10 cellular contexts compared by ENCODE assay signal in the genomic region with DNA sequence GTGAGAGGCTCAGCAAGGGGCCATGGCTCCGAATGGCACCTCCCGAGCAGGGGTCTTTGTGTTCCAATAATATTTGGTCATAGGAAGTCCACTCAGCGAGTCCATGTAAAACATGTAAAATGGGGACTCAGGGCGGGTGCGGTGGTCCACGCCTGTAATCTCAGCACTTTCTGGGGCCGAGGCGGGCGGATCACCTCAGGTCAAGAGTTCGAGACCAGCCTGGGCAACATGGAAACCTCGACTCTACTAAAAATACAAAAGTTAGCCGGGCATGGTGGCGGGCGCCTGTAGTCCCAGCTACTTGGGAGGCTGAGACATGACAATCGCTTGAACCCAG. TPM values are rescaled to one million over a fixed set of nuclear protein-coding genes. Genes with fewer than 3 reads are reported as not detected.
DNase-seq lines count a peak whose midpoint lies in the region; ATAC-seq, FAIRE-seq and TF ChIP-seq lines count a peak whose summit lies in the region.
"Had no signal": no experiment of that assay in that cellular context is flagged by ENCODE, and none has a peak within 500 bp of the region (broad histone marks: within the 10 kb centered on the region; RNA-seq: fewer than 3 reads in every experiment).

No MANE protein-coding gene starts in this region.

- TF ChIP-seq EP300 in HepG2 (IDR thresholded peaks at IDR 0.05; ENCODE audit: low read depth in 2 of 2, low read length in 2 of 2) (no peak), HepG2 (CRISPR knock-in tag; IDR thresholded peaks at IDR 0.05; ENCODE audit: borderline replicate concordance) (no peak)

- no peak overlapping the region for H3K9ac ChIP-seq in HepG2 (ENCODE audit: insufficient read depth, low read depth, low read length)

- H3K4me1 ChIP-seq in HepG2 (ENCODE audit: insufficient read depth, low read length) (peaks cover 14% of the 10 kb centered on the region), thymus (ENCODE audit: control insufficient read depth, insufficient read depth, low read length) (peaks cover 7% of the 10 kb centered on the region)

- no peaks in the 10 kb centered on the region for H4K20me1 ChIP-seq in HepG2 (ENCODE audit: insufficient read depth, low read length)

- no peak for TF ChIP-seq POLR2A in HepG2 (IDR thresholded peaks at IDR 0.05; ENCODE audit: insufficient read depth in 1 of 2, low read depth in 2 of 2, low read length in 2 of 2)

- H3K4me3 Mint-ChIP-seq in activated T-cell treated with anti-CD3 and anti-CD28 coated beads, Interleukin-2, amount 50 U/mL, for 72 hours = peak overlapping the region; percentile 83 to 84
- peak overlapping the region; percentile 85 for H3K4me3 Mint-ChIP-seq in activated T-helper 17 cell treated with anti-CD3 and anti-CD28 coated beads, Interleukin-2, amount 50 U/mL, for 72 hours

- H3K27ac ChIP-seq in HepG2 (ENCODE audit: extremely low read length, insufficient read depth, low read length) = no peak overlapping the region
- peak overlapping the region; percentile 80 for H3K27ac ChIP-seq in thymus (ENCODE audit: low read depth)

- POLR2A ChIA-PET in HepG2 (lab: Yijun Ruan, JAX) = interaction anchor here (1.0 kb wide), 1 partner anchor 26 kb away, joined by 4 read pairs; no protein-coding TSS in a partner anchor

- no peak overlapping the region for H3K27ac Mint-ChIP-seq in activated T-cell treated with anti-CD3 and anti-CD28 coated beads, Interleukin-2, amount 50 U/mL, for 72 hours
- no peak overlapping the region for H3K27ac Mint-ChIP-seq in activated T-helper 17 cell treated with anti-CD3 and anti-CD28 coated beads, Interleukin-2, amount 50 U/mL, for 72 hours
- H3K27ac Mint-ChIP-seq: nephron progenitor cell had no signal

- WGBS in HepG2 (ENCODE audit: low lambda C conversion rate) = 83% methylated on average over 13 of the region's 15 CpGs
- WGBS in thymus = 84% methylated on average over 15 of the region's 15 CpGs

- H3K79me2 ChIP-seq in HepG2 (ENCODE audit: insufficient read depth, low read length) = no peaks in the 10 kb centered on the region

- peak overlapping the region; percentile 56 for H3K4me2 ChIP-seq in HepG2 (ENCODE audit: low read depth, low read length)

- H3K4me3 ChIP-seq in HepG2 (replicated peaks in 1 of 3; ENCODE audit: insufficient read depth in 1 of 3, low read depth in 2 of 3, low read length in 3 of 3) = peak overlapping the region in 2 of 3 experiments; percentile 15 to 57; a peak in 2 of 6 replicates
- H3K4me3 ChIP-seq in thymus (ENCODE audit: low read length) = peak overlapping the region; percentile 60

- H3K9me3 Mint-ChIP-seq in activated T-cell treated with anti-CD3 and anti-CD28 coated beads, Interleukin-2, amount 50 U/mL, for 72 hours = no peaks in the 10 kb centered on the region
- no peaks in the 10 kb centered on the region for H3K9me3 Mint-ChIP-seq in activated T-helper 17 cell treated with anti-CD3 and anti-CD28 coated beads, Interleukin-2, amount 50 U/mL, for 72 hours

- intact Hi-C loops in HepG2 (cut with micrococcal nuclease; ENCODE audit: unreplicated experiment) = no loop called here

- H2AFZ ChIP-seq in HepG2 (ENCODE audit: low read length) = no peak overlapping the region

- peaks cover 11% of the 10 kb centered on the region for H3K4me1 Mint-ChIP-seq in activated T-cell treated with anti-CD3 and anti-CD28 coated beads, Interleukin-2, amount 50 U/mL, for 72 hours (ENCODE audit: low read depth)
- peaks cover 18% of the 10 kb centered on the region for H3K4me1 Mint-ChIP-seq in activated T-helper 17 cell treated with anti-CD3 and anti-CD28 coated beads, Interleukin-2, amount 50 U/mL, for 72 hours

- no peaks in the 10 kb centered on the region for H3K9me3 ChIP-seq in HepG2 (ENCODE audit: low read length)
- H3K9me3 ChIP-seq in thymus (ENCODE audit: control insufficient read depth) = no peaks in the 10 kb centered on the region

- ATAC-seq in activated T-cell treated with anti-CD3 and anti-CD28 coated beads, Interleukin-2, amount 50 U/mL, for 72 hours (replicated peaks in 1 of 2) = no peak
- no peak for ATAC-seq in activated T-helper 17 cell treated with anti-CD3 and anti-CD28 coated beads, Interleukin-2, amount 50 U/mL, for 72 hours (replicated peaks)
- ATAC-seq in HepG2 (no peak), HG03439 (IDR thresholded peaks at IDR 0.05; ENCODE audit: unreplicated experiment) (no peak)

- no peaks in the 10 kb centered on the region for H3K36me3 Mint-ChIP-seq in activated T-cell treated with anti-CD3 and anti-CD28 coated beads, Interleukin-2, amount 50 U/mL, for 72 hours (ENCODE audit: insufficient read depth in 2 of 2)
- no peaks in the 10 kb centered on the region for H3K36me3 Mint-ChIP-seq in activated T-helper 17 cell treated with anti-CD3 and anti-CD28 coated beads, Interleukin-2, amount 50 U/mL, for 72 hours (ENCODE audit: low read depth)

- no peak for TF ChIP-seq CTCF in HepG2 (CRISPR knock-in tag; IDR thresholded peaks at IDR 0.05)

- no TSS peak for BruUV-seq in HepG2 (replicated peaks; lab: Mats Ljungman, UMichigan)

- H3K36me3 ChIP-seq in HepG2 (replicated peaks in 1 of 2; ENCODE audit: control insufficient read depth in 1 of 2, insufficient read depth in 2 of 2, low read length in 2 of 2) = no peaks in the 10 kb centered on the region
- no peaks in the 10 kb centered on the region for H3K36me3 ChIP-seq in thymus (ENCODE audit: control insufficient read depth, insufficient read depth)

- DNase-seq in activated T-cell treated with anti-CD3 and anti-CD28 coated beads, Interleukin-2, amount 50 U/mL, for 72 hours = no peak
- no peak for DNase-seq in activated T-cell treated with anti-CD3 and anti-CD28 coated beads for 4 hours
- DNase-seq in HepG2 (ENCODE audit: low spot score) = no peak
- no peak for DNase-seq in NCI-H1417 (lab: John Stamatoyannopoulos, UW)
- DNase-seq in cerebellum (ENCODE audit: low spot score) = no peak

- CTCF ChIA-PET in HepG2 (lab: Yijun Ruan, JAX; ENCODE audit: low intra/inter-chr PET ratio, low total read pairs) = no interaction called here

- in situ Hi-C loops in HepG2 (cut with HindIII; ENCODE audit: extremely low pct_ligation_motif_present, low pct_unique_long_range_greater_than_20kb) = no loop called here

- peaks cover 0 to 20% of the 10 kb centered on the region in 2 experiments; a peak in 3 of 5 replicates for H3K27me3 ChIP-seq in HepG2 (ENCODE audit: control insufficient read depth in 1 of 2, insufficient read depth in 2 of 2, low read length in 2 of 2)
- no peaks in the 10 kb centered on the region for H3K27me3 ChIP-seq in thymus (ENCODE audit: control insufficient read depth, insufficient read depth)

- no peak for TF ChIP-seq RAD21 in HepG2 (CRISPR knock-in tag; IDR thresholded peaks at IDR 0.05)

- FAIRE-seq in HepG2 (lab: Jason Lieb, UNC) = no peak

- no peaks in the 10 kb centered on the region for H3K27me3 Mint-ChIP-seq in activated T-cell treated with anti-CD3 and anti-CD28 coated beads, Interleukin-2, amount 50 U/mL, for 72 hours (ENCODE audit: low read depth)
- H3K27me3 Mint-ChIP-seq in activated T-helper 17 cell treated with anti-CD3 and anti-CD28 coated beads, Interleukin-2, amount 50 U/mL, for 72 hours = no peaks in the 10 kb centered on the region

RNA-seq across cellular contexts. Expression of gene EFCC1, which starts 26.4 kb away (rescaled TPM):
- under 1 TPM; 0.26 to 0.42 TPM for total RNA-seq in activated T-cell treated with anti-CD3 and anti-CD28 coated beads, Interleukin-2, amount 50 U/mL, for 72 hours
- total RNA-seq in activated T-helper 17 cell treated with anti-CD3 and anti-CD28 coated beads, Interleukin-2, amount 50 U/mL, for 72 hours = not detected
- total RNA-seq in HepG2 (2016; rRNA removed; fragmentation: Illumina TruSeq; extraction: Trizol) = not detected in 2 replicates
- total RNA-seq in HepG2 (2016; cell fraction: cytosol; rRNA removed; fragmentation: Illumina TruSeq; extraction: Trizol; ENCODE audit: low read depth) = not detected in 2 replicates
- total RNA-seq in HepG2 (2016; cell fraction: insoluble cytoplasmic fraction; rRNA removed; fragmentation: Illumina TruSeq; extraction: Trizol) = not detected in 2 replicates
- total RNA-seq in HepG2 (2016; cell fraction: membrane; rRNA removed; fragmentation: Illumina TruSeq; extraction: Trizol) = not detected in 2 replicates
- not detected in 2 replicates for total RNA-seq in HepG2 (2016; cell fraction: nucleus; rRNA removed; fragmentation: Illumina TruSeq; extraction: Trizol)
- 0.03 TPM in 1 of 2 replicates, not detected in the other for polyA plus RNA-seq in HepG2 (2011; rRNA removed)
- polyA plus RNA-seq in HepG2 (2011; cell fraction: cytosol; rRNA removed) = 0.03 TPM in 1 of 2 replicates, not detected in the other
- polyA plus RNA-seq in HepG2 (2011; cell fraction: nucleus; rRNA removed) = 0.08 TPM in 1 of 2 replicates, not detected in the other
- not detected in 2 replicates for polyA plus RNA-seq in HepG2 (2012)
- polyA plus RNA-seq in HepG2 (2016; cell fraction: cytosol; fragmentation: Illumina TruSeq; extraction: Trizol; ENCODE audit: low read depth) = not detected in 2 replicates
- not detected in 2 replicates for polyA plus RNA-seq in HepG2 (2016; cell fraction: insoluble cytoplasmic fraction; fragmentation: Illumina TruSeq; extraction: Trizol; ENCODE audit: low read depth)
- polyA plus RNA-seq in HepG2 (2016; cell fraction: membrane; fragmentation: Illumina TruSeq; extraction: Trizol; ENCODE audit: low read depth) = not detected in 2 replicates
- not detected in 2 replicates for polyA plus RNA-seq in HepG2 (2016; cell fraction: nucleus; fragmentation: Illumina TruSeq; extraction: Trizol; ENCODE audit: insufficient read depth, low read depth)
- not detected in 2 replicates for polyA minus RNA-seq in HepG2 (2011; rRNA and poly(A)+ RNA removed; ENCODE audit: low replicate concordance)
- polyA minus RNA-seq in HepG2 (2011; cell fraction: cytosol; rRNA and poly(A)+ RNA removed) = not detected in 2 replicates
- polyA minus RNA-seq in HepG2 (2011; cell fraction: nucleus; rRNA and poly(A)+ RNA removed) = not detected in 2 replicates
- 1.5 TPM for polyA plus RNA-seq in thymus
- total RNA-seq in cerebellum = 1.6 TPM
- total RNA-seq: T-helper 1 cell treated with Interleukin-12 subunit alpha and Interleukin-12 subunit beta and Interleukin-4 antibody, amounts not matched to agents 30 ng/mL and 1 ng/mL, for 36 hours had no signal

RNA-seq across cellular contexts. Expression of gene GP9, which starts 33.1 kb away (rescaled TPM):
- total RNA-seq in activated T-cell treated with anti-CD3 and anti-CD28 coated beads, Interleukin-2, amount 50 U/mL, for 72 hours = not detected
- not detected for total RNA-seq in activated T-helper 17 cell treated with anti-CD3 and anti-CD28 coated beads, Interleukin-2, amount 50 U/mL, for 72 hours
- total RNA-seq in HepG2 (2016; rRNA removed; fragmentation: Illumina TruSeq; extraction: Trizol) = not detected in 2 replicates
- total RNA-seq in HepG2 (2016; cell fraction: cytosol; rRNA removed; fragmentation: Illumina TruSeq; extraction: Trizol; ENCODE audit: low read depth) = not detected in 2 replicates
- not detected in 2 replicates for total RNA-seq in HepG2 (2016; cell fraction: insoluble cytoplasmic fraction; rRNA removed; fragmentation: Illumina TruSeq; extraction: Trizol)
- not detected in 2 replicates for total RNA-seq in HepG2 (2016; cell fraction: membrane; rRNA removed; fragmentation: Illumina TruSeq; extraction: Trizol)
- total RNA-seq in HepG2 (2016; cell fraction: nucleus; rRNA removed; fragmentation: Illumina TruSeq; extraction: Trizol) = not detected in 2 replicates
- polyA plus RNA-seq in HepG2 (2011; rRNA removed) = not detected in 2 replicates
- polyA plus RNA-seq in HepG2 (2011; cell fraction: cytosol; rRNA removed) = not detected in 2 replicates
- polyA plus RNA-seq in HepG2 (2011; cell fraction: nucleus; rRNA removed) = not detected in 2 replicates
- polyA plus RNA-seq in HepG2 (2012) = not detected in 2 replicates
- polyA plus RNA-seq in HepG2 (2016; cell fraction: cytosol; fragmentation: Illumina TruSeq; extraction: Trizol; ENCODE audit: low read depth) = not detected in 2 replicates
- not detected in 2 replicates for polyA plus RNA-seq in HepG2 (2016; cell fraction: insoluble cytoplasmic fraction; fragmentation: Illumina TruSeq; extraction: Trizol; ENCODE audit: low read depth)
- polyA plus RNA-seq in HepG2 (2016; cell fraction: membrane; fragmentation: Illumina TruSeq; extraction: Trizol; ENCODE audit: low read depth) = not detected in 2 replicates
- polyA plus RNA-seq in HepG2 (2016; cell fraction: nucleus; fragmentation: Illumina TruSeq; extraction: Trizol; ENCODE audit: insufficient read depth, low read depth) = not detected in 2 replicates
- polyA minus RNA-seq in HepG2 (2011; rRNA and poly(A)+ RNA removed; ENCODE audit: low replicate concordance) = not detected in 2 replicates
- not detected in 2 replicates for polyA minus RNA-seq in HepG2 (2011; cell fraction: cytosol; rRNA and poly(A)+ RNA removed)
- not detected in 2 replicates for polyA minus RNA-seq in HepG2 (2011; cell fraction: nucleus; rRNA and poly(A)+ RNA removed)
- polyA plus RNA-seq in thymus = 0.02 TPM
- not detected for total RNA-seq in cerebellum
- total RNA-seq: T-helper 1 cell treated with Interleukin-12 subunit alpha and Interleukin-12 subunit beta and Interleukin-4 antibody, amounts not matched to agents 30 ng/mL and 1 ng/mL, for 36 hours had no signal

RNA-seq across cellular contexts. Expression of gene CFAP92, which starts 33.6 kb away (rescaled TPM):
- 1 to 10 TPM; 1.1 TPM for total RNA-seq in activated T-cell treated with anti-CD3 and anti-CD28 coated beads, Interleukin-2, amount 50 U/mL, for 72 hours
- under 1 TPM in 1 of 2 donors, not detected in 1; 0.50 TPM for total RNA-seq in activated T-helper 17 cell treated with anti-CD3 and anti-CD28 coated beads, Interleukin-2, amount 50 U/mL, for 72 hours
- total RNA-seq in HepG2 (2016; rRNA removed; fragmentation: Illumina TruSeq; extraction: Trizol) (0.45 and 0.46 TPM in 2 replicates), cerebellum (2.5 TPM)
- total RNA-seq in HepG2 (2016; cell fraction: cytosol; rRNA removed; fragmentation: Illumina TruSeq; extraction: Trizol; ENCODE audit: low read depth) = 1.1 and 1.3 TPM in 2 replicates
- total RNA-seq in HepG2 (2016; cell fraction: insoluble cytoplasmic fraction; rRNA removed; fragmentation: Illumina TruSeq; extraction: Trizol) = 0.13 and 0.54 TPM in 2 replicates
- total RNA-seq in HepG2 (2016; cell fraction: membrane; rRNA removed; fragmentation: Illumina TruSeq; extraction: Trizol) = 1.2 and 1.5 TPM in 2 replicates
- 0.38 TPM in 1 of 2 replicates, not detected in the other for total RNA-seq in HepG2 (2016; cell fraction: nucleus; rRNA removed; fragmentation: Illumina TruSeq; extraction: Trizol)
- polyA plus RNA-seq in HepG2 (2011; rRNA removed) (0.18 and 0.20 TPM in 2 replicates), thymus (2.0 TPM)
- 0.13 TPM in 2 replicates for polyA plus RNA-seq in HepG2 (2011; cell fraction: cytosol; rRNA removed)
- polyA plus RNA-seq in HepG2 (2011; cell fraction: nucleus; rRNA removed) = 0.09 TPM in 1 of 2 replicates, not detected in the other
- polyA plus RNA-seq in HepG2 (2012) = 0.40 and 0.64 TPM in 2 replicates
- polyA plus RNA-seq in HepG2 (2016; cell fraction: cytosol; fragmentation: Illumina TruSeq; extraction: Trizol; ENCODE audit: low read depth) = 1.2 and 2.4 TPM in 2 replicates
- 0.73 and 1.0 TPM in 2 replicates for polyA plus RNA-seq in HepG2 (2016; cell fraction: insoluble cytoplasmic fraction; fragmentation: Illumina TruSeq; extraction: Trizol; ENCODE audit: low read depth)
- 1.4 and 1.6 TPM in 2 replicates for polyA plus RNA-seq in HepG2 (2016; cell fraction: membrane; fragmentation: Illumina TruSeq; extraction: Trizol; ENCODE audit: low read depth)
- 0.68 and 1.4 TPM in 2 replicates for polyA plus RNA-seq in HepG2 (2016; cell fraction: nucleus; fragmentation: Illumina TruSeq; extraction: Trizol; ENCODE audit: insufficient read depth, low read depth)
- not detected in 2 replicates for polyA minus RNA-seq in HepG2 (2011; rRNA and poly(A)+ RNA removed; ENCODE audit: low replicate concordance)
- polyA minus RNA-seq in HepG2 (2011; cell fraction: cytosol; rRNA and poly(A)+ RNA removed) = 0.09 TPM in 1 of 2 replicates, not detected in the other
- 0.12 TPM in 1 of 2 replicates, not detected in the other for polyA minus RNA-seq in HepG2 (2011; cell fraction: nucleus; rRNA and poly(A)+ RNA removed)
- total RNA-seq: T-helper 1 cell treated with Interleukin-12 subunit alpha and Interleukin-12 subunit beta and Interleukin-4 antibody, amounts not matched to agents 30 ng/mL and 1 ng/mL, for 36 hours had no signal
